In the genomic region with DNA sequence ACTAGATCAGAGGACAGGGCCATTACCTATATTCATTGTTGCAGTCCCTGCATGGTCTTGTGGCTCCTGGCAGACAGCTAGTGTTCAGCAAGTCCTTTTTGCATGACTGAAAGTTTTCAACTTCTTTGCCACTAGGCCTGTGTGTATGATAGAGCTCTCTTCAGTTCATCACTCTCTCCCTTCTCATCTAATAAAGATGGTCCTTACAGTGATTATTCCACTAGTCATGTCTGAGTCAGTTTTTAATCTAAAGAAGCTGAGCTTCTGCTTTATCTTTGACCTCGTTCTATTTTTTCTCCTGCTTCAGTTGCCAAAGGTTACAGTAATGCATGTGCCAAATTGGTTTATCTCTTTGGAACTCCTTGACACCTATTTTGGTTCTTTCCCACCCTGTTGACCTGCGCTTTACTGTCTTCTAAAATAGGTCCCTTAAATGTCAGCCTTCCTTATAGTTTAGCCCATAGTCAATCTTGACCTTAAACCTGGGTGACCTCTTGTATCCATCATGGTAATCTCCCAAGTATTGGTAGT, we compare ENCODE assay signal across 1 cellular context.
TF ChIP-seq lines count a peak whose summit lies in the region.

No MANE protein-coding gene starts in this region.

TF ChIP-seq in WTC11, 78 proteins besides CTCF, POLR2A, EP300 and RAD21 (continued from another document):
- TF ChIP-seq E2F5 (CRISPR knock-in tag; IDR thresholded peaks at IDR 0.05), result no peak
- no peak for TF ChIP-seq GABPB1 (CRISPR knock-in tag; IDR thresholded peaks at IDR 0.05)
- TF ChIP-seq ATF1 (CRISPR knock-in tag; IDR thresholded peaks at IDR 0.05), result no peak
- no peak for TF ChIP-seq NR1H2 (CRISPR knock-in tag; IDR thresholded peaks at IDR 0.05)
- TF ChIP-seq ZNF232 (CRISPR knock-in tag; IDR thresholded peaks at IDR 0.05), result no peak
- no peak for TF ChIP-seq IRF2 (CRISPR knock-in tag; IDR thresholded peaks at IDR 0.05; ENCODE audit: borderline replicate concordance, low read depth)
- TF ChIP-seq TP53 (CRISPR knock-in tag; IDR thresholded peaks at IDR 0.05), result no peak
